2 cellular contexts compared by ENCODE assay signal in the genomic region with DNA sequence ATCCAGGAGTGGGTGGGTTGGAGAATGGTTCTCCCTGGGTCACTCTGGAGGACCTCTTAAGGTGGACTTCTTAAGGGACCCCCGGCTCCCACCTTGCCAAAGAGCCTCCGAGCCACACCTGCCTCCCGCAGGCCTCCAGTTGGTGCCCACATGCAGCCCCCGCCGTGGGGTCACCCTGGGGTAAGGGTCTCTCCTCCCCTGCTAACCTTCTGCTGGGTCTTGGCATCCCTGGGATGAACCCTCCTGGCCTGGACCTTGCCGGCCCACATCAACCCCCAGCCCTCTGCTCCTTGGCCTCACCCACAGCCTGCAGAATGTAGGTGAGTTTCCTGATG.
TF ChIP-seq lines count a peak whose summit lies in the region.

No MANE protein-coding gene starts in this region.

TF ChIP-seq in SK-N-SH treated with all-trans-retinoic acid at 6 μM for 48 hours, 23 proteins besides CTCF, POLR2A, EP300 and RAD21:
- TF ChIP-seq ZC3H10 (CRISPR knock-in tag; IDR thresholded peaks at IDR 0.05) (no peak), ZNF70 (CRISPR knock-in tag; IDR thresholded peaks at IDR 0.05) (no peak), ARNTL (CRISPR knock-in tag; IDR thresholded peaks at IDR 0.05; ENCODE audit: borderline replicate concordance, low read depth) (no peak), TCF4 (CRISPR knock-in tag; IDR thresholded peaks at IDR 0.05; ENCODE audit: borderline replicate concordance) (no peak)
- TF ChIP-seq, protein P1, sequence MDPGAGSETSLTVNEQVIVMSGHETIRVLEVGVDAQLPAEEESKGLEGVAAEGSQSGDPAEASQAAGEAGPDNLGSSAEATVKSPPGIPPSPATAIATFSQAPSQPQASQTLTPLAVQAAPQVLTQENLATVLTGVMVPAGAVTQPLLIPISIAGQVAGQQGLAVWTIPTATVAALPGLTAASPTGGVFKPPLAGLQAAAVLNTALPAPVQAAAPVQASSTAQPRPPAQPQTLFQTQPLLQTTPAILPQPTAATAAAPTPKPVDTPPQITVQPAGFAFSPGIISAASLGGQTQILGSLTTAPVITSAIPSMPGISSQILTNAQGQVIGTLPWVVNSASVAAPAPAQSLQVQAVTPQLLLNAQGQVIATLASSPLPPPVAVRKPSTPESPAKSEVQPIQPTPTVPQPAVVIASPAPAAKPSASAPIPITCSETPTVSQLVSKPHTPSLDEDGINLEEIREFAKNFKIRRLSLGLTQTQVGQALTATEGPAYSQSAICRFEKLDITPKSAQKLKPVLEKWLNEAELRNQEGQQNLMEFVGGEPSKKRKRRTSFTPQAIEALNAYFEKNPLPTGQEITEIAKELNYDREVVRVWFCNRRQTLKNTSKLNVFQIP (CRISPR knock-in tag; IDR thresholded peaks at IDR 0.05; ENCODE audit: borderline replicate concordance, low read depth) = no peak

TF ChIP-seq in WTC11, 78 proteins besides CTCF, POLR2A, EP300 and RAD21:
- TF ChIP-seq TEAD4 (CRISPR knock-in tag; IDR thresholded peaks at IDR 0.05) = no peak
